ENCODE assay signal across 24 cellular contexts in genomic region chr10:114508376-114508775, GRCh38.
DNase-seq lines count a peak whose midpoint lies in the region; ATAC-seq and TF ChIP-seq lines count a peak whose summit lies in the region.
"Had no signal": no experiment of that assay in that cellular context is flagged by ENCODE, and none has a peak within 500 bp of the region (broad histone marks: within the 10 kb centered on the region; RNA-seq: fewer than 3 reads in every experiment).

No MANE protein-coding gene starts in this region.

- TF ChIP-seq CTCF in CD4-positive, alpha-beta T cell (IDR thresholded peaks at IDR 0.05) = no peak

- intact Hi-C loops in CD4-positive, alpha-beta T cell (cut with DNase I, micrococcal nuclease) = loop anchor here in 1 of 2 experiments (5.0 kb wide), 1 partner anchor 39 kb away; no protein-coding TSS in a partner anchor
- intact Hi-C loops in right cardiac atrium (cut with DNase I) = no loop called here
- intact Hi-C loops in activated naive CD4-positive, alpha-beta T cell treated with anti-CD3 and anti-CD28 coated beads for 36 hours (cut with micrococcal nuclease) = no loop called here

- 63% methylated on average over 3 of the region's 3 CpGs for WGBS in right cardiac atrium

- no peak overlapping the region for H3K4me3 ChIP-seq in right cardiac atrium (ENCODE audit: low read length)
- H3K4me3 ChIP-seq: BLaER1 treated with 17β-estradiol and CSF1 and Interleukin-3, amounts not matched to agents 10 nM and 100 nM; sigmoid colon; SK-N-MC had no signal

- no peaks in the 10 kb centered on the region for H3K27me3 Mint-ChIP-seq in CD4-positive, alpha-beta T cell
- H3K27me3 Mint-ChIP-seq in activated naive CD8-positive, alpha-beta T cell treated with anti-CD3 and anti-CD28 coated beads for 36 hours = no peaks in the 10 kb centered on the region
- no peaks in the 10 kb centered on the region for H3K27me3 Mint-ChIP-seq in stimulated activated memory B cell treated with anti-CD40 and anti-IgM and Interleukin-4, amounts not matched to agents 10 μg/mL and 1 μg/mL and 100 μg/mL, for 72 hours
- H3K27me3 Mint-ChIP-seq in activated naive CD4-positive, alpha-beta T cell treated with anti-CD3 and anti-CD28 coated beads for 36 hours (ENCODE audit: low read depth) = no peaks in the 10 kb centered on the region

- H3K4me1 ChIP-seq in right cardiac atrium (ENCODE audit: control insufficient read depth, insufficient read depth, low read length) = peaks cover 18% of the 10 kb centered on the region

- no peak for ATAC-seq in CD4-positive, alpha-beta T cell (ENCODE audit: poor library complexity)
- ATAC-seq in right cardiac atrium (peak in 1 of 2 donors; percentile 17), GM18867 (IDR thresholded peaks at IDR 0.05; ENCODE audit: unreplicated experiment) (no peak)
- ATAC-seq in stimulated activated memory B cell treated with anti-CD40 and anti-IgM and Interleukin-4, amounts not matched to agents 10 μg/mL and 1 μg/mL and 100 μg/mL, for 72 hours = no peak

- H3K27ac ChIP-seq in CD4-positive, alpha-beta T cell (ENCODE audit: low read depth, low read length) = no peak overlapping the region
- H3K27ac ChIP-seq in right cardiac atrium (ENCODE audit: low read length) = no peak overlapping the region
- H3K27ac ChIP-seq: BLaER1 treated with 17β-estradiol and CSF1 and Interleukin-3, amounts not matched to agents 10 nM and 100 nM; parathyroid adenoma; SK-N-MC had no signal

- H3K27me3 ChIP-seq in CD4-positive, alpha-beta T cell (ENCODE audit: control insufficient read depth, insufficient read depth, low read length) = no peaks in the 10 kb centered on the region
- H3K27me3 ChIP-seq in right cardiac atrium (ENCODE audit: control insufficient read depth, insufficient read depth) = no peaks in the 10 kb centered on the region
- H3K27me3 ChIP-seq: BLaER1 treated with 17β-estradiol and CSF1 and Interleukin-3, amounts not matched to agents 10 nM and 100 nM; sigmoid colon had no signal

- no peak overlapping the region for H3K4me3 Mint-ChIP-seq in CD4-positive, alpha-beta T cell
- H3K4me3 Mint-ChIP-seq in activated naive CD8-positive, alpha-beta T cell treated with anti-CD3 and anti-CD28 coated beads for 36 hours = no peak overlapping the region
- no peak overlapping the region for H3K4me3 Mint-ChIP-seq in stimulated activated memory B cell treated with anti-CD40 and anti-IgM and Interleukin-4, amounts not matched to agents 10 μg/mL and 1 μg/mL and 100 μg/mL, for 72 hours
- no peak overlapping the region for H3K4me3 Mint-ChIP-seq in activated naive CD4-positive, alpha-beta T cell treated with anti-CD3 and anti-CD28 coated beads for 36 hours
- H3K4me3 Mint-ChIP-seq: activated T-cell treated with anti-CD3 and anti-CD28 coated beads, Interleukin-2, amount 50 U/mL, for 4 hours; H9; nephron progenitor cell; T-helper 1 cell treated with Interleukin-12 subunit alpha and Interleukin-12 subunit beta and Interleukin-4 antibody, amounts not matched to agents 30 μg/mL and 1 μg/mL, for 36 hours had no signal

- peak overlapping the region; percentile 77 for H3K27ac Mint-ChIP-seq in CD4-positive, alpha-beta T cell
- H3K27ac Mint-ChIP-seq in activated naive CD8-positive, alpha-beta T cell treated with anti-CD3 and anti-CD28 coated beads for 36 hours = peak overlapping the region; percentile 57
- peak overlapping the region; percentile 17 for H3K27ac Mint-ChIP-seq in stimulated activated memory B cell treated with anti-CD40 and anti-IgM and Interleukin-4, amounts not matched to agents 10 μg/mL and 1 μg/mL and 100 μg/mL, for 72 hours
- H3K27ac Mint-ChIP-seq in activated naive CD4-positive, alpha-beta T cell treated with anti-CD3 and anti-CD28 coated beads for 36 hours = no peak overlapping the region
- H3K27ac Mint-ChIP-seq: nephron progenitor cell; T-helper 1 cell treated with Interleukin-12 subunit alpha and Interleukin-12 subunit beta and Interleukin-4 antibody, amounts not matched to agents 30 μg/mL and 1 μg/mL, for 36 hours had no signal

- peaks cover 80% of the 10 kb centered on the region for H3K36me3 Mint-ChIP-seq in CD4-positive, alpha-beta T cell (ENCODE audit: low read depth)
- H3K36me3 Mint-ChIP-seq in activated naive CD8-positive, alpha-beta T cell treated with anti-CD3 and anti-CD28 coated beads for 36 hours = peaks cover 36% of the 10 kb centered on the region
- H3K36me3 Mint-ChIP-seq in stimulated activated memory B cell treated with anti-CD40 and anti-IgM and Interleukin-4, amounts not matched to agents 10 μg/mL and 1 μg/mL and 100 μg/mL, for 72 hours = peaks cover 30% of the 10 kb centered on the region
- peaks cover 14% of the 10 kb centered on the region for H3K36me3 Mint-ChIP-seq in activated naive CD4-positive, alpha-beta T cell treated with anti-CD3 and anti-CD28 coated beads for 36 hours (ENCODE audit: low read depth)

- no peak for DNase-seq in CD4-positive, alpha-beta T cell
- DNase-seq in activated naive CD8-positive, alpha-beta T cell treated with anti-CD3 and anti-CD28 coated beads for 36 hours = no peak
- DNase-seq in right cardiac atrium (peak in 2 of 3 donors; percentile 52 to 67), activated T-cell treated with anti-CD3 and anti-CD28 coated beads for 4 hours (no peak), A172 (ENCODE audit: low spot score) (no peak)
- no peak for DNase-seq in activated naive CD4-positive, alpha-beta T cell treated with anti-CD3 and anti-CD28 coated beads for 36 hours
- DNase-seq: activated naive CD4-positive, alpha-beta T cell; activated T-cell treated with anti-CD3 and anti-CD28 coated beads, Interleukin-2, amount 50 U/mL, for 4 hours; anterior cingulate cortex; caudate nucleus; dermis blood vessel endothelial cell; EL; H9; NCI-H1694; NCI-H2171 treated with DMSO at 0.1 percent for 48 hours; NCI-H526 treated with DMSO at 0.1 percent for 48 hours; nephron progenitor cell; sigmoid colon had no signal

- POLR2A ChIA-PET in CD4-positive, alpha-beta T cell (lab: Charles Lee) = interaction anchor here (1.0 to 2.2 kb wide), 2 partner anchors 13 to 18 kb away, joined by 3 to 13 read pairs; no protein-coding TSS in a partner anchor

- H3K4me1 Mint-ChIP-seq in CD4-positive, alpha-beta T cell (ENCODE audit: low read depth) = peaks cover 93% of the 10 kb centered on the region
- H3K4me1 Mint-ChIP-seq in activated naive CD8-positive, alpha-beta T cell treated with anti-CD3 and anti-CD28 coated beads for 36 hours = peaks cover 85% of the 10 kb centered on the region
- H3K4me1 Mint-ChIP-seq in stimulated activated memory B cell treated with anti-CD40 and anti-IgM and Interleukin-4, amounts not matched to agents 10 μg/mL and 1 μg/mL and 100 μg/mL, for 72 hours = peaks cover 72% of the 10 kb centered on the region
- H3K4me1 Mint-ChIP-seq in activated naive CD4-positive, alpha-beta T cell treated with anti-CD3 and anti-CD28 coated beads for 36 hours (ENCODE audit: low read depth) = peaks cover 85% of the 10 kb centered on the region

- no peaks in the 10 kb centered on the region for H3K9me3 ChIP-seq in CD4-positive, alpha-beta T cell (ENCODE audit: control insufficient read depth, low read length)
- H3K9me3 ChIP-seq in right cardiac atrium (ENCODE audit: control insufficient read depth, low read length) = no peaks in the 10 kb centered on the region
- H3K9me3 ChIP-seq: BLaER1 treated with 17β-estradiol and CSF1 and Interleukin-3, amounts not matched to agents 10 nM and 100 nM; sigmoid colon had no signal

- CTCF ChIA-PET in CD4-positive, alpha-beta T cell (lab: Charles Lee) = no interaction called here
- CTCF ChIA-PET in activated naive CD4-positive, alpha-beta T cell treated with anti-CD3 and anti-CD28 coated beads for 36 hours (lab: Charles Lee) = interaction anchor here (1.6 kb wide), 1 partner anchor 17 kb away, joined by 3 read pairs; no protein-coding TSS in a partner anchor

- H3K9me3 Mint-ChIP-seq in CD4-positive, alpha-beta T cell = no peaks in the 10 kb centered on the region
- H3K9me3 Mint-ChIP-seq in activated naive CD8-positive, alpha-beta T cell treated with anti-CD3 and anti-CD28 coated beads for 36 hours = peaks cover 9% of the 10 kb centered on the region
- H3K9me3 Mint-ChIP-seq in stimulated activated memory B cell treated with anti-CD40 and anti-IgM and Interleukin-4, amounts not matched to agents 10 μg/mL and 1 μg/mL and 100 μg/mL, for 72 hours = no peaks in the 10 kb centered on the region
- H3K9me3 Mint-ChIP-seq in activated naive CD4-positive, alpha-beta T cell treated with anti-CD3 and anti-CD28 coated beads for 36 hours = no peaks in the 10 kb centered on the region
- H3K9me3 Mint-ChIP-seq: activated T-cell treated with anti-CD3 and anti-CD28 coated beads, Interleukin-2, amount 50 U/mL, for 4 hours; H9; nephron progenitor cell; T-helper 1 cell treated with Interleukin-12 subunit alpha and Interleukin-12 subunit beta and Interleukin-4 antibody, amounts not matched to agents 30 μg/mL and 1 μg/mL, for 36 hours had no signal

Comparison
In these comparisons a context has a peak if more than half of its experiments do, and no peak if none do; other contexts are left out.
1. DNase-seq: peak in right cardiac atrium (2 of 3); none in CD4-positive, alpha-beta T cell (0 of 10), activated naive CD8-positive, alpha-beta T cell treated with anti-CD3 and anti-CD28 coated beads for 36 hours (single experiment), activated naive CD4-positive, alpha-beta T cell treated with anti-CD3 and anti-CD28 coated beads for 36 hours (single experiment), activated T-cell treated with anti-CD3 and anti-CD28 coated beads for 4 hours (single experiment) and A172 (single experiment).